In genomic region chr6:113805167-113805835, GRCh38 we compare ENCODE assay signal across 9 cellular contexts.
DNase-seq lines count a peak whose midpoint lies in the region; ATAC-seq, FAIRE-seq and TF ChIP-seq lines count a peak whose summit lies in the region.
"Had no signal": no experiment of that assay in that cellular context is flagged by ENCODE, and none has a peak within 500 bp of the region (broad histone marks: within the 10 kb centered on the region; RNA-seq: fewer than 3 reads in every experiment).

No MANE protein-coding gene starts in this region.

- no peaks in the 10 kb centered on the region for H3K4me1 ChIP-seq in effector memory CD4-positive, alpha-beta T cell (ENCODE audit: control insufficient read depth, insufficient read depth, low read length, poor library complexity, severe bottlenecking)
- H3K4me1 ChIP-seq: parathyroid adenoma had no signal

- FAIRE-seq in islet of Langerhans (lab: Jason Lieb, UNC), result peak; percentile 60

- in situ Hi-C loops in GM13976 (cut with MboI; ENCODE audit: low sequenced_read_pairs, unreplicated experiment), result no loop called here

- DNase-seq in GM13976 (ENCODE audit: low spot score) (peak; percentile 61), NCI-H1417 treated with DMSO at 0.1 percent for 48 hours (lab: John Stamatoyannopoulos, UW) (no peak), NCI-H1105 treated with DMSO at 0.1 percent for 48 hours (lab: John Stamatoyannopoulos, UW) (no peak)
- DNase-seq in stimulated activated CD4-positive, alpha-beta T cell treated with anti-CD3 and anti-CD28 coated beads, Interleukin-4, amount 100 ng/mL, for 4 hours, result no peak
- DNase-seq in effector memory CD4-positive, alpha-beta T cell, result no peak

- no peak overlapping the region for H3K4me3 ChIP-seq in effector memory CD4-positive, alpha-beta T cell (ENCODE audit: insufficient read depth, low read depth, low read length, poor library complexity, severe bottlenecking)

- H3K36me3 ChIP-seq in effector memory CD4-positive, alpha-beta T cell (ENCODE audit: control insufficient read depth, insufficient read depth, low read length), result no peaks in the 10 kb centered on the region

- no peak for TF ChIP-seq CTCF in GM13976 (IDR thresholded peaks at IDR 0.05; ENCODE audit: borderline replicate concordance, control extremely low read depth, extremely low read depth, insufficient read depth, missing control alignments)

- H3K9me3 ChIP-seq in effector memory CD4-positive, alpha-beta T cell (ENCODE audit: control insufficient read depth, low read length), result no peaks in the 10 kb centered on the region

- ATAC-seq in GM21529 (IDR thresholded peaks at IDR 0.05; ENCODE audit: unreplicated experiment) (peak; percentile 92), HG03571 (IDR thresholded peaks at IDR 0.05; ENCODE audit: unreplicated experiment) (peak; percentile 85)

- H3K27me3 ChIP-seq in effector memory CD4-positive, alpha-beta T cell (replicated peaks; ENCODE audit: control insufficient read depth, insufficient read depth, low read length, poor library complexity, severe bottlenecking), result no peaks in the 10 kb centered on the region

- no peak overlapping the region for H3K27ac ChIP-seq in effector memory CD4-positive, alpha-beta T cell (ENCODE audit: insufficient read depth, low read length, poor library complexity, severe bottlenecking)
- H3K27ac ChIP-seq: parathyroid adenoma had no signal
